In genomic region chr2:165373322-165374025, GRCh38 we compare ENCODE assay signal across 32 cellular contexts.
A peak's percentile ranks its signal among the peaks of the same experiment; 100 is the strongest.
DNase-seq lines count a peak whose midpoint lies in the region; ATAC-seq, FAIRE-seq and TF ChIP-seq lines count a peak whose summit lies in the region.
"Had no signal": no experiment of that assay in that cellular context is flagged by ENCODE, and none has a peak within 500 bp of the region (broad histone marks: within the 10 kb centered on the region; RNA-seq: fewer than 3 reads in every experiment).

No MANE protein-coding gene starts in this region.

- H3K27ac Mint-ChIP-seq in stimulated activated naive B cell treated with anti-CD40 and anti-IgM and Interleukin-4, amounts not matched to agents 10 μg/mL and 1 μg/mL and 100 μg/mL, for 72 hours: no peak overlapping the region
- H3K27ac Mint-ChIP-seq: B cell; stimulated activated naive CD8-positive, alpha-beta T cell treated with anti-CD3 and anti-CD28 coated beads, Interleukin-15, Interleukin-2, amounts not matched to agents 100 ng/mL and 50 ng/mL, for 24 hours; T-helper 1 cell treated with Interleukin-12 subunit alpha and Interleukin-12 subunit beta and Interleukin-4 antibody, amounts not matched to agents 30 μg/mL and 1 μg/mL, for 36 hours had no signal

- peaks cover 46% of the 10 kb centered on the region for H3K4me1 ChIP-seq in HUES48 (ENCODE audit: control insufficient read depth, insufficient read depth, low read length)
- H3K4me1 ChIP-seq in keratinocyte (ENCODE audit: control insufficient read depth, extremely low read depth, insufficient read depth, low read length): no peaks in the 10 kb centered on the region
- H3K4me1 ChIP-seq: A549, uterus had no signal

- no peak overlapping the region for H3K4me3 Mint-ChIP-seq in stimulated activated naive B cell treated with anti-CD40 and anti-IgM and Interleukin-4, amounts not matched to agents 10 μg/mL and 1 μg/mL and 100 μg/mL, for 72 hours
- H3K4me3 Mint-ChIP-seq: B cell; stimulated activated naive CD8-positive, alpha-beta T cell treated with anti-CD3 and anti-CD28 coated beads, Interleukin-15, Interleukin-2, amounts not matched to agents 100 ng/mL and 50 ng/mL, for 24 hours; T-helper 1 cell treated with Interleukin-12 subunit alpha and Interleukin-12 subunit beta and Interleukin-4 antibody, amounts not matched to agents 30 μg/mL and 1 μg/mL, for 36 hours had no signal

- H3K9ac ChIP-seq in HUES48 (ENCODE audit: low read depth, low read length): no peak overlapping the region
- no peak overlapping the region for H3K9ac ChIP-seq in keratinocyte (ENCODE audit: control insufficient read depth, extremely low read depth, insufficient read depth, low read length)
- H3K9ac ChIP-seq: KMS-11 had no signal

- no peak for TF ChIP-seq CTCF in AG09319 (IDR thresholded peaks at IDR 0.05; ENCODE audit: low read depth, low read length)
- no peak for TF ChIP-seq CTCF in keratinocyte (optimal IDR thresholded peaks at IDR 0.05 in 1 of 3, IDR thresholded peaks at IDR 0.05 in 1 of 3, conservative IDR thresholded peaks at IDR 0.05 in 1 of 3; ENCODE audit: extremely low read depth in 1 of 3, insufficient read depth in 2 of 3, low read length in 3 of 3)

- no peaks in the 10 kb centered on the region for H3K27me3 Mint-ChIP-seq in stimulated activated naive B cell treated with anti-CD40 and anti-IgM and Interleukin-4, amounts not matched to agents 10 μg/mL and 1 μg/mL and 100 μg/mL, for 72 hours
- H3K27me3 Mint-ChIP-seq: B cell; stimulated activated naive CD8-positive, alpha-beta T cell treated with anti-CD3 and anti-CD28 coated beads, Interleukin-15, Interleukin-2, amounts not matched to agents 100 ng/mL and 50 ng/mL, for 24 hours had no signal

- H3K9me3 ChIP-seq in HUES48 (ENCODE audit: control insufficient read depth, insufficient read depth, low read length) (no peaks in the 10 kb centered on the region), keratinocyte (ENCODE audit: control insufficient read depth, low read depth, low read length) (no peaks in the 10 kb centered on the region)
- H3K9me3 ChIP-seq: A549, body of pancreas, left ventricle myocardium inferior, thoracic aorta, uterus had no signal

- no peak for FAIRE-seq in keratinocyte (lab: Jason Lieb, UNC)
- FAIRE-seq: A549, GM12892 had no signal

- DNase-seq in AG09319 (ENCODE audit: extremely low read depth, low read depth): peak; percentile 12
- DNase-seq in dedifferentiated amniotic fluid mesenchymal stem cell (ENCODE audit: extremely low spot score): peak; percentile 59
- no peak for DNase-seq in keratinocyte (ENCODE audit: low read depth, low spot score)
- no peak for DNase-seq in stimulated activated naive B cell treated with anti-CD40 and anti-IgM and Interleukin-4, amounts not matched to agents 10 μg/mL and 1 μg/mL and 100 μg/mL, for 72 hours
- no peak for DNase-seq in dermis blood vessel endothelial cell
- no peak for DNase-seq in activated effector memory CD4-positive, alpha-beta T cell treated with Interleukin-2 at 50 U/mL for 16 hours
- no peak for DNase-seq in activated CD8-positive, alpha-beta memory T cell treated with anti-CD3 and anti-CD28 coated beads, Interleukin-2, amount 50 U/mL, for 4 hours
- DNase-seq: activated CD4-positive, CD25-positive, alpha-beta regulatory T cell; activated T-cell treated with anti-CD3 and anti-CD28 coated beads, Interleukin-2, amount 50 U/mL, for 48 hours; body of pancreas; cerebellar nuclear complex; DMS 273 treated with DMSO at 0.1 percent for 48 hours; left ventricle myocardium inferior; mesendoderm; MM.1S; NCI-H1417; NCI-H2029 treated with DMSO at 0.1 percent for 48 hours; NCI-H2227 treated with DMSO at 0.1 percent for 48 hours; NCI-H69; PC-3; posterior cingulate gyrus; right cardiac atrium; stimulated activated CD4-positive, alpha-beta T cell treated with anti-CD3 and anti-CD28 coated beads, Interleukin-1b, Interleukin-23, amount 100 ng/mL, for 48 hours; uterus had no signal

- no peak overlapping the region for H3K4me2 ChIP-seq in keratinocyte (ENCODE audit: control insufficient read depth, extremely low read depth, insufficient read depth, low read depth, low read length)
- H3K4me2 ChIP-seq: A549, KMS-11 had no signal

- H3K79me2 ChIP-seq in keratinocyte (ENCODE audit: control insufficient read depth, insufficient read depth, low read length): no peaks in the 10 kb centered on the region

- H3K9me3 Mint-ChIP-seq in stimulated activated naive B cell treated with anti-CD40 and anti-IgM and Interleukin-4, amounts not matched to agents 10 μg/mL and 1 μg/mL and 100 μg/mL, for 72 hours: no peaks in the 10 kb centered on the region
- H3K9me3 Mint-ChIP-seq: stimulated activated naive CD8-positive, alpha-beta T cell treated with anti-CD3 and anti-CD28 coated beads, Interleukin-15, Interleukin-2, amounts not matched to agents 100 ng/mL and 50 ng/mL, for 24 hours; T-helper 1 cell treated with Interleukin-12 subunit alpha and Interleukin-12 subunit beta and Interleukin-4 antibody, amounts not matched to agents 30 μg/mL and 1 μg/mL, for 36 hours had no signal

- no peak for ATAC-seq in stimulated activated naive B cell treated with anti-CD40 and anti-IgM and Interleukin-4, amounts not matched to agents 10 μg/mL and 1 μg/mL and 100 μg/mL, for 72 hours (replicated peaks)
- ATAC-seq: A549, body of pancreas, PC-3, right cardiac atrium had no signal

- no peaks in the 10 kb centered on the region for H4K20me1 ChIP-seq in keratinocyte (ENCODE audit: control insufficient read depth, extremely low read depth, insufficient read depth, low read length)

- no peaks in the 10 kb centered on the region for H3K36me3 Mint-ChIP-seq in stimulated activated naive B cell treated with anti-CD40 and anti-IgM and Interleukin-4, amounts not matched to agents 10 μg/mL and 1 μg/mL and 100 μg/mL, for 72 hours

- H3K36me3 ChIP-seq in HUES48 (ENCODE audit: control insufficient read depth, insufficient read depth, low read length): no peaks in the 10 kb centered on the region
- H3K36me3 ChIP-seq in keratinocyte (ENCODE audit: control insufficient read depth in 2 of 2, extremely low read depth in 1 of 2, insufficient read depth in 2 of 2, low read length in 2 of 2): no peaks in the 10 kb centered on the region
- H3K36me3 ChIP-seq: left ventricle myocardium inferior, thoracic aorta, uterus had no signal

- H3K9me1 ChIP-seq in keratinocyte (ENCODE audit: control insufficient read depth, extremely low read depth, insufficient read depth, low read length): no peaks in the 10 kb centered on the region

- H3K27ac ChIP-seq in HUES48 (ENCODE audit: low read depth, low read length) (peak overlapping the region; percentile 21), keratinocyte (ENCODE audit: control insufficient read depth, insufficient read depth, low read length) (no peak overlapping the region)
- H3K27ac ChIP-seq: A549, body of pancreas, KMS-11, left ventricle myocardium inferior, thoracic aorta, uterus had no signal

- H2AFZ ChIP-seq in keratinocyte (ENCODE audit: control insufficient read depth, low read length): peak overlapping the region; percentile 22

- H3K4me1 Mint-ChIP-seq in stimulated activated naive B cell treated with anti-CD40 and anti-IgM and Interleukin-4, amounts not matched to agents 10 μg/mL and 1 μg/mL and 100 μg/mL, for 72 hours: no peaks in the 10 kb centered on the region
- H3K4me1 Mint-ChIP-seq: B cell had no signal

- dilution Hi-C loops in keratinocyte (cut with MboI; ENCODE audit: extremely low pct_ligation_motif_present, low sequenced_read_pairs): no loop called here

- H3K4me3 ChIP-seq in HUES48 (ENCODE audit: low read depth, low read length) (no peak overlapping the region), keratinocyte (ENCODE audit: control insufficient read depth in 2 of 3, extremely low read depth in 1 of 3, insufficient read depth in 2 of 3, low read depth in 1 of 3, low read length in 3 of 3) (no peak overlapping the region)
- H3K4me3 ChIP-seq: A549, body of pancreas, left ventricle myocardium inferior, thoracic aorta, uterus had no signal

- H3K27me3 ChIP-seq in HUES48 (ENCODE audit: control insufficient read depth, insufficient read depth, low read length) (no peaks in the 10 kb centered on the region), keratinocyte (ENCODE audit: control insufficient read depth, extremely low read depth, insufficient read depth, low read length) (no peaks in the 10 kb centered on the region)
- H3K27me3 ChIP-seq: body of pancreas, uterus had no signal

Comparison
In these comparisons a context has a peak if more than half of its experiments do, and no peak if none do; other contexts are left out.
1. DNase-seq: peak in AG09319 (single experiment) and dedifferentiated amniotic fluid mesenchymal stem cell (single experiment); none in keratinocyte (single experiment), stimulated activated naive B cell treated with anti-CD40 and anti-IgM and Interleukin-4, amounts not matched to agents 10 μg/mL and 1 μg/mL and 100 μg/mL, for 72 hours (single experiment), dermis blood vessel endothelial cell (single experiment), activated effector memory CD4-positive, alpha-beta T cell treated with Interleukin-2 at 50 U/mL for 16 hours (single experiment) and activated CD8-positive, alpha-beta memory T cell treated with anti-CD3 and anti-CD28 coated beads, Interleukin-2, amount 50 U/mL, for 4 hours (single experiment).